ENCODE assay signal across 1 cellular context in the genomic region with DNA sequence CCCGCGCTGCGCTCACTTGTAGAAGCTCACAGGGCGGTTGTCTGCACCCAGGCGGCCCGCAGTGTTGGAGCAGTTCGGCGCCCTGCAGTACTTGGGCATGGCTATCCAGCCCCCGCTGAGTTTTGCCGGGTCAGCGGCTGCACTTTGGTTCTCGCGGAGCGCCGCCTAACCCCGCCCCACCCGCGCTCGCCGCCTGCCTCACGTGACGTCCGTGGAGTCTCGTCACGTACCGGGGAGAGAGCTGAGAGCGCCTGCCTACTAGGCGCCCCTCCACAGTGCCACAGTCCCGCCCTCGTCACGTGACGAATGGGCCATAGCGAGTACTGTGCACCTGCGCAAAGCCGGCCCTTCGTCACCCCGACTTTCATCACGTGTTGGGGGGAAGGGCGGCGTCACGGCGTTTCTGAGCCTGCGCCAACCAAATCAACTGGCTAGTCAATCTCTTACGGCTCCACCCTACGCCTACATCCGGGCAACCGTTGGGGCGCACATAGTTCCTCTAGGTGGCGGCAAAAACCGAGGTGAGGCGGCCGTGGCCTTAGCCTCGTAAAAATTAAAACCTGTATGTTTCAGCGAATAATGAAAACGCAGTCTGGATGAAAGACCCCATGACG.
A peak's percentile ranks its signal among the peaks of the same experiment; 100 is the strongest.
TF ChIP-seq lines count a peak whose summit lies in the region.

A gene with protein sequence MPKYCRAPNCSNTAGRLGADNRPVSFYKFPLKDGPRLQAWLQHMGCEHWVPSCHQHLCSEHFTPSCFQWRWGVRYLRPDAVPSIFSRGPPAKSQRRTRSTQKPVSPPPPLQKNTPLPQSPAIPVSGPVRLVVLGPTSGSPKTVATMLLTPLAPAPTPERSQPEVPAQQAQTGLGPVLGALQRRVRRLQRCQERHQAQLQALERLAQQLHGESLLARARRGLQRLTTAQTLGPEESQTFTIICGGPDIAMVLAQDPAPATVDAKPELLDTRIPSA (minus strand): TSS at position 167 of the 614 bp plus-strand sequence. CDS start 68 bp downstream, at position 99.

TF ChIP-seq in K562, 482 proteins besides CTCF, POLR2A, EP300 and RAD21 (continued from another document and continues in another):
- TF ChIP-seq, protein P1, sequence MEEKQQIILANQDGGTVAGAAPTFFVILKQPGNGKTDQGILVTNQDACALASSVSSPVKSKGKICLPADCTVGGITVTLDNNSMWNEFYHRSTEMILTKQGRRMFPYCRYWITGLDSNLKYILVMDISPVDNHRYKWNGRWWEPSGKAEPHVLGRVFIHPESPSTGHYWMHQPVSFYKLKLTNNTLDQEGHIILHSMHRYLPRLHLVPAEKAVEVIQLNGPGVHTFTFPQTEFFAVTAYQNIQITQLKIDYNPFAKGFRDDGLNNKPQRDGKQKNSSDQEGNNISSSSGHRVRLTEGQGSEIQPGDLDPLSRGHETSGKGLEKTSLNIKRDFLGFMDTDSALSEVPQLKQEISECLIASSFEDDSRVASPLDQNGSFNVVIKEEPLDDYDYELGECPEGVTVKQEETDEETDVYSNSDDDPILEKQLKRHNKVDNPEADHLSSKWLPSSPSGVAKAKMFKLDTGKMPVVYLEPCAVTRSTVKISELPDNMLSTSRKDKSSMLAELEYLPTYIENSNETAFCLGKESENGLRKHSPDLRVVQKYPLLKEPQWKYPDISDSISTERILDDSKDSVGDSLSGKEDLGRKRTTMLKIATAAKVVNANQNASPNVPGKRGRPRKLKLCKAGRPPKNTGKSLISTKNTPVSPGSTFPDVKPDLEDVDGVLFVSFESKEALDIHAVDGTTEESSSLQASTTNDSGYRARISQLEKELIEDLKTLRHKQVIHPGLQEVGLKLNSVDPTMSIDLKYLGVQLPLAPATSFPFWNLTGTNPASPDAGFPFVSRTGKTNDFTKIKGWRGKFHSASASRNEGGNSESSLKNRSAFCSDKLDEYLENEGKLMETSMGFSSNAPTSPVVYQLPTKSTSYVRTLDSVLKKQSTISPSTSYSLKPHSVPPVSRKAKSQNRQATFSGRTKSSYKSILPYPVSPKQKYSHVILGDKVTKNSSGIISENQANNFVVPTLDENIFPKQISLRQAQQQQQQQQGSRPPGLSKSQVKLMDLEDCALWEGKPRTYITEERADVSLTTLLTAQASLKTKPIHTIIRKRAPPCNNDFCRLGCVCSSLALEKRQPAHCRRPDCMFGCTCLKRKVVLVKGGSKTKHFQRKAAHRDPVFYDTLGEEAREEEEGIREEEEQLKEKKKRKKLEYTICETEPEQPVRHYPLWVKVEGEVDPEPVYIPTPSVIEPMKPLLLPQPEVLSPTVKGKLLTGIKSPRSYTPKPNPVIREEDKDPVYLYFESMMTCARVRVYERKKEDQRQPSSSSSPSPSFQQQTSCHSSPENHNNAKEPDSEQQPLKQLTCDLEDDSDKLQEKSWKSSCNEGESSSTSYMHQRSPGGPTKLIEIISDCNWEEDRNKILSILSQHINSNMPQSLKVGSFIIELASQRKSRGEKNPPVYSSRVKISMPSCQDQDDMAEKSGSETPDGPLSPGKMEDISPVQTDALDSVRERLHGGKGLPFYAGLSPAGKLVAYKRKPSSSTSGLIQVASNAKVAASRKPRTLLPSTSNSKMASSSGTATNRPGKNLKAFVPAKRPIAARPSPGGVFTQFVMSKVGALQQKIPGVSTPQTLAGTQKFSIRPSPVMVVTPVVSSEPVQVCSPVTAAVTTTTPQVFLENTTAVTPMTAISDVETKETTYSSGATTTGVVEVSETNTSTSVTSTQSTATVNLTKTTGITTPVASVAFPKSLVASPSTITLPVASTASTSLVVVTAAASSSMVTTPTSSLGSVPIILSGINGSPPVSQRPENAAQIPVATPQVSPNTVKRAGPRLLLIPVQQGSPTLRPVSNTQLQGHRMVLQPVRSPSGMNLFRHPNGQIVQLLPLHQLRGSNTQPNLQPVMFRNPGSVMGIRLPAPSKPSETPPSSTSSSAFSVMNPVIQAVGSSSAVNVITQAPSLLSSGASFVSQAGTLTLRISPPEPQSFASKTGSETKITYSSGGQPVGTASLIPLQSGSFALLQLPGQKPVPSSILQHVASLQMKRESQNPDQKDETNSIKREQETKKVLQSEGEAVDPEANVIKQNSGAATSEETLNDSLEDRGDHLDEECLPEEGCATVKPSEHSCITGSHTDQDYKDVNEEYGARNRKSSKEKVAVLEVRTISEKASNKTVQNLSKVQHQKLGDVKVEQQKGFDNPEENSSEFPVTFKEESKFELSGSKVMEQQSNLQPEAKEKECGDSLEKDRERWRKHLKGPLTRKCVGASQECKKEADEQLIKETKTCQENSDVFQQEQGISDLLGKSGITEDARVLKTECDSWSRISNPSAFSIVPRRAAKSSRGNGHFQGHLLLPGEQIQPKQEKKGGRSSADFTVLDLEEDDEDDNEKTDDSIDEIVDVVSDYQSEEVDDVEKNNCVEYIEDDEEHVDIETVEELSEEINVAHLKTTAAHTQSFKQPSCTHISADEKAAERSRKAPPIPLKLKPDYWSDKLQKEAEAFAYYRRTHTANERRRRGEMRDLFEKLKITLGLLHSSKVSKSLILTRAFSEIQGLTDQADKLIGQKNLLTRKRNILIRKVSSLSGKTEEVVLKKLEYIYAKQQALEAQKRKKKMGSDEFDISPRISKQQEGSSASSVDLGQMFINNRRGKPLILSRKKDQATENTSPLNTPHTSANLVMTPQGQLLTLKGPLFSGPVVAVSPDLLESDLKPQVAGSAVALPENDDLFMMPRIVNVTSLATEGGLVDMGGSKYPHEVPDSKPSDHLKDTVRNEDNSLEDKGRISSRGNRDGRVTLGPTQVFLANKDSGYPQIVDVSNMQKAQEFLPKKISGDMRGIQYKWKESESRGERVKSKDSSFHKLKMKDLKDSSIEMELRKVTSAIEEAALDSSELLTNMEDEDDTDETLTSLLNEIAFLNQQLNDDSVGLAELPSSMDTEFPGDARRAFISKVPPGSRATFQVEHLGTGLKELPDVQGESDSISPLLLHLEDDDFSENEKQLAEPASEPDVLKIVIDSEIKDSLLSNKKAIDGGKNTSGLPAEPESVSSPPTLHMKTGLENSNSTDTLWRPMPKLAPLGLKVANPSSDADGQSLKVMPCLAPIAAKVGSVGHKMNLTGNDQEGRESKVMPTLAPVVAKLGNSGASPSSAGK (IDR thresholded peaks at IDR 0.05) = peak; percentile 17; the same call in 1 of the 2 replicates
- TF ChIP-seq ARNT (IDR thresholded peaks at IDR 0.05) = no peak
- peak; percentile 84; the same call in 1 of the 2 replicates for TF ChIP-seq POLR2AphosphoS2 (IDR thresholded peaks at IDR 0.05; ENCODE audit: low read length)
- TF ChIP-seq, protein P2, sequence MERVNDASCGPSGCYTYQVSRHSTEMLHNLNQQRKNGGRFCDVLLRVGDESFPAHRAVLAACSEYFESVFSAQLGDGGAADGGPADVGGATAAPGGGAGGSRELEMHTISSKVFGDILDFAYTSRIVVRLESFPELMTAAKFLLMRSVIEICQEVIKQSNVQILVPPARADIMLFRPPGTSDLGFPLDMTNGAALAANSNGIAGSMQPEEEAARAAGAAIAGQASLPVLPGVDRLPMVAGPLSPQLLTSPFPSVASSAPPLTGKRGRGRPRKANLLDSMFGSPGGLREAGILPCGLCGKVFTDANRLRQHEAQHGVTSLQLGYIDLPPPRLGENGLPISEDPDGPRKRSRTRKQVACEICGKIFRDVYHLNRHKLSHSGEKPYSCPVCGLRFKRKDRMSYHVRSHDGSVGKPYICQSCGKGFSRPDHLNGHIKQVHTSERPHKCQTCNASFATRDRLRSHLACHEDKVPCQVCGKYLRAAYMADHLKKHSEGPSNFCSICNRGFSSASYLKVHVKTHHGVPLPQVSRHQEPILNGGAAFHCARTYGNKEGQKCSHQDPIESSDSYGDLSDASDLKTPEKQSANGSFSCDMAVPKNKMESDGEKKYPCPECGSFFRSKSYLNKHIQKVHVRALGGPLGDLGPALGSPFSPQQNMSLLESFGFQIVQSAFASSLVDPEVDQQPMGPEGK (CRISPR knock-in tag; IDR thresholded peaks at IDR 0.05; ENCODE audit: borderline replicate concordance) = no peak
- TF ChIP-seq, protein P3, sequence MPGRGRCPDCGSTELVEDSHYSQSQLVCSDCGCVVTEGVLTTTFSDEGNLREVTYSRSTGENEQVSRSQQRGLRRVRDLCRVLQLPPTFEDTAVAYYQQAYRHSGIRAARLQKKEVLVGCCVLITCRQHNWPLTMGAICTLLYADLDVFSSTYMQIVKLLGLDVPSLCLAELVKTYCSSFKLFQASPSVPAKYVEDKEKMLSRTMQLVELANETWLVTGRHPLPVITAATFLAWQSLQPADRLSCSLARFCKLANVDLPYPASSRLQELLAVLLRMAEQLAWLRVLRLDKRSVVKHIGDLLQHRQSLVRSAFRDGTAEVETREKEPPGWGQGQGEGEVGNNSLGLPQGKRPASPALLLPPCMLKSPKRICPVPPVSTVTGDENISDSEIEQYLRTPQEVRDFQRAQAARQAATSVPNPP (IDR thresholded peaks at IDR 0.05; ENCODE audit: borderline replicate concordance, insufficient read depth, insufficient read length) = no peak
- TF ChIP-seq XRCC5 (IDR thresholded peaks at IDR 0.05; ENCODE audit: low read depth, low read length) = peak; percentile 12
- TF ChIP-seq ELF1 (tag; IDR thresholded peaks at IDR 0.05) = no peak
- no peak for TF ChIP-seq RBM39 (optimal IDR thresholded peaks at IDR 0.05; ENCODE audit: low read depth, low read length)
- peak; percentile 35 to 55; a peak in 1 of 4 replicates for TF ChIP-seq UBTF (IDR thresholded peaks at IDR 0.05; ENCODE audit: borderline replicate concordance in 1 of 2, low read depth in 2 of 2, low read length in 2 of 2)
- TF ChIP-seq ZNF668 (CRISPR knock-in tag; IDR thresholded peaks at IDR 0.05) = no peak
- TF ChIP-seq, protein P4, sequence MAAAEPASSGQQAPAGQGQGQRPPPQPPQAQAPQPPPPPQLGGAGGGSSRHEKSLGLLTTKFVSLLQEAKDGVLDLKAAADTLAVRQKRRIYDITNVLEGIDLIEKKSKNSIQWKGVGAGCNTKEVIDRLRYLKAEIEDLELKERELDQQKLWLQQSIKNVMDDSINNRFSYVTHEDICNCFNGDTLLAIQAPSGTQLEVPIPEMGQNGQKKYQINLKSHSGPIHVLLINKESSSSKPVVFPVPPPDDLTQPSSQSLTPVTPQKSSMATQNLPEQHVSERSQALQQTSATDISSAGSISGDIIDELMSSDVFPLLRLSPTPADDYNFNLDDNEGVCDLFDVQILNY (CRISPR knock-in tag; IDR thresholded peaks at IDR 0.05) = no peak
- no peak for TF ChIP-seq FOXM1 (IDR thresholded peaks at IDR 0.05; ENCODE audit: low read depth)
- no peak for TF ChIP-seq FOXM1 (CRISPR knock-in tag; IDR thresholded peaks at IDR 0.05; ENCODE audit: low read depth)
- TF ChIP-seq PBX2 (CRISPR knock-in tag; IDR thresholded peaks at IDR 0.05; ENCODE audit: low read depth) = no peak
- TF ChIP-seq PBX2 (tag; conservative IDR thresholded peaks at IDR 0.05; ENCODE audit: low read depth) = peak; percentile 60; the same call in 1 of the 2 replicates
- no peak for TF ChIP-seq TEAD2 (tag; IDR thresholded peaks at IDR 0.05)
- no peak for TF ChIP-seq THRAP3 (IDR thresholded peaks at IDR 0.05; ENCODE audit: borderline replicate concordance)
- TF ChIP-seq, protein P5, sequence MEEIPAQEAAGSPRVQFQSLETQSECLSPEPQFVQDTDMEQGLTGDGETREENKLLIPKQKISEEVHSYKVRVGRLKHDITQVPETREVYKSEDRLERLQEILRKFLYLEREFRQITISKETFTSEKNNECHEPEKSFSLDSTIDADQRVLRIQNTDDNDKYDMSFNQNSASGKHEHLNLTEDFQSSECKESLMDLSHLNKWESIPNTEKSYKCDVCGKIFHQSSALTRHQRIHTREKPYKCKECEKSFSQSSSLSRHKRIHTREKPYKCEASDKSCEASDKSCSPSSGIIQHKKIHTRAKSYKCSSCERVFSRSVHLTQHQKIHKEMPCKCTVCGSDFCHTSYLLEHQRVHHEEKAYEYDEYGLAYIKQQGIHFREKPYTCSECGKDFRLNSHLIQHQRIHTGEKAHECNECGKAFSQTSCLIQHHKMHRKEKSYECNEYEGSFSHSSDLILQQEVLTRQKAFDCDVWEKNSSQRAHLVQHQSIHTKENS (CRISPR knock-in tag; IDR thresholded peaks at IDR 0.05) = no peak
- no peak for TF ChIP-seq ZNF280B (CRISPR knock-in tag; IDR thresholded peaks at IDR 0.05)
- no peak for TF ChIP-seq NCOA2 (IDR thresholded peaks at IDR 0.05; ENCODE audit: partially characterized antibody in 2 of 2)
- no peak for TF ChIP-seq EWSR1 (IDR thresholded peaks at IDR 0.05; ENCODE audit: borderline replicate concordance, low read depth, partially characterized antibody)
- peak; percentile 27; the same call in 1 of the 2 replicates for TF ChIP-seq ZBTB1 (CRISPR knock-in tag; IDR thresholded peaks at IDR 0.05; ENCODE audit: borderline replicate concordance, low read depth)
